Comparison of ENCODE assay signal across 20 cellular contexts in genomic region chr18:79911871-79912270, GRCh38. TPM values are rescaled to one million over a fixed set of nuclear protein-coding genes. Genes with fewer than 3 reads are reported as not detected.
DNase-seq lines count a peak whose midpoint lies in the region; ATAC-seq and TF ChIP-seq lines count a peak whose summit lies in the region.
"Had no signal": no experiment of that assay in that cellular context is flagged by ENCODE, and none has a peak within 500 bp of the region (broad histone marks: within the 10 kb centered on the region; RNA-seq: fewer than 3 reads in every experiment).

No MANE protein-coding gene starts in this region.

- no peak overlapping the region for H3K4me2 ChIP-seq in osteoblast (ENCODE audit: insufficient read depth, low read length)
- H3K4me2 ChIP-seq: KMS-11 had no signal

- ATAC-seq in CD8-positive, alpha-beta T cell: no peak

- H3K9me3 Mint-ChIP-seq in CD8-positive, alpha-beta T cell: no peaks in the 10 kb centered on the region
- H3K9me3 Mint-ChIP-seq: activated naive CD4-positive, alpha-beta T cell treated with anti-CD3 and anti-CD28 coated beads, Interleukin-2, amount 50 U/mL, for 72 hours had no signal

- H3K9ac ChIP-seq in HUES64 (ENCODE audit: low read depth, low read length) (no peak overlapping the region), iPS-15b (ENCODE audit: low read depth, low read length) (no peak overlapping the region)
- H3K9ac ChIP-seq: KMS-11 had no signal

- H2AFZ ChIP-seq in osteoblast (ENCODE audit: low read length): no peak overlapping the region

- POLR2A ChIA-PET in CD8-positive, alpha-beta T cell (lab: Charles Lee): interaction anchor here (0.6 kb wide), 1 partner anchor 107 kb away, joined by 3 read pairs; no protein-coding TSS in a partner anchor

- peaks cover 8% of the 10 kb centered on the region for H3K79me2 ChIP-seq in osteoblast (ENCODE audit: insufficient read depth, low read length)

- no peaks in the 10 kb centered on the region for H3K27me3 ChIP-seq in CD8-positive, alpha-beta T cell (ENCODE audit: insufficient read depth, low read length)
- no peaks in the 10 kb centered on the region for H3K27me3 ChIP-seq in HUES64 (ENCODE audit: insufficient read depth, low read length)
- no peaks in the 10 kb centered on the region for H3K27me3 ChIP-seq in iPS-15b (ENCODE audit: control insufficient read depth, insufficient read depth, low read length)
- no peaks in the 10 kb centered on the region for H3K27me3 ChIP-seq in osteoblast (ENCODE audit: insufficient read depth, low read length)
- H3K27me3 ChIP-seq: esophagus squamous epithelium, neutrophil, uterus had no signal

- TF ChIP-seq CTCF in CD8-positive, alpha-beta T cell (IDR thresholded peaks at IDR 0.05): no peak
- TF ChIP-seq CTCF in osteoblast (IDR thresholded peaks at IDR 0.05; ENCODE audit: extremely low read depth, low read depth, low read length): no peak

- CTCF ChIA-PET in CD8-positive, alpha-beta T cell (lab: Charles Lee): no interaction called here

- H3K4me1 Mint-ChIP-seq in CD8-positive, alpha-beta T cell (ENCODE audit: low read depth): peaks cover 33% of the 10 kb centered on the region

- H3K4me1 ChIP-seq in CD8-positive, alpha-beta T cell (ENCODE audit: insufficient read depth, low read length): peaks cover 43% of the 10 kb centered on the region
- H3K4me1 ChIP-seq in HUES64 (ENCODE audit: insufficient read depth, low read length): no peaks in the 10 kb centered on the region
- no peaks in the 10 kb centered on the region for H3K4me1 ChIP-seq in iPS-15b (ENCODE audit: control insufficient read depth, insufficient read depth, low read length)
- no peaks in the 10 kb centered on the region for H3K4me1 ChIP-seq in osteoblast (ENCODE audit: insufficient read depth, low read length)
- H3K4me1 ChIP-seq: esophagus squamous epithelium, uterus had no signal

- intact Hi-C loops in CD8-positive, alpha-beta T cell (cut with DNase I, micrococcal nuclease): loop anchor here (2.0 to 10.0 kb wide), 5 partner anchors 39 to 235 kb away; partner anchors contain the start of genes CTDP1 (in 1 of the 2), RBFA (in 1 of the 2) and SLC66A2 (in 1 of the 2)

- DNase-seq in CD8-positive, alpha-beta T cell: peak in 2 of 7 experiments; percentile 7 to 38
- DNase-seq in osteoblast (ENCODE audit: insufficient read length, low spot score, missing footprints) (peak; percentile 50), NCI-H446 treated with DMSO at 0.1 percent for 48 hours (lab: John Stamatoyannopoulos, UW) (no peak), NCI-H2171 treated with DMSO at 0.1 percent for 48 hours (lab: John Stamatoyannopoulos, UW) (no peak), amniotic stem cell (lab: John Stamatoyannopoulos, UW) (no peak), NCI-H526 (lab: John Stamatoyannopoulos, UW) (no peak)
- DNase-seq: DND-41, esophagus squamous epithelium, HCEC 1CT, NCI-H2029, NCI-H510A treated with DMSO at 0.1 percent for 48 hours, SHP77 had no signal

- peaks cover 38% of the 10 kb centered on the region for H3K36me3 Mint-ChIP-seq in CD8-positive, alpha-beta T cell

- H3K27me3 Mint-ChIP-seq in CD8-positive, alpha-beta T cell (ENCODE audit: low read depth): no peaks in the 10 kb centered on the region

- H4K20me1 ChIP-seq in osteoblast (ENCODE audit: insufficient read depth, low read length): peaks cover 15% of the 10 kb centered on the region

- H3K27ac ChIP-seq in CD8-positive, alpha-beta T cell (ENCODE audit: low read depth, low read length): no peak overlapping the region
- H3K27ac ChIP-seq in HUES64 (ENCODE audit: low read depth, low read length): no peak overlapping the region
- H3K27ac ChIP-seq in osteoblast (ENCODE audit: low read depth, low read length): no peak overlapping the region
- H3K27ac ChIP-seq: esophagus squamous epithelium, HL-60, KMS-11, neutrophil, uterus had no signal

- H3K27ac Mint-ChIP-seq in CD8-positive, alpha-beta T cell: peak overlapping the region; percentile 96

- 52% methylated on average over 10 of the region's 10 CpGs for WGBS in HUES64

- no peak overlapping the region for H3K4me3 Mint-ChIP-seq in CD8-positive, alpha-beta T cell

- H3K36me3 ChIP-seq in CD8-positive, alpha-beta T cell (ENCODE audit: insufficient read depth, low read length): no peaks in the 10 kb centered on the region
- H3K36me3 ChIP-seq in HUES64 (ENCODE audit: insufficient read depth, low read length) (no peaks in the 10 kb centered on the region), iPS-15b (ENCODE audit: control insufficient read depth, insufficient read depth, low read length) (peaks cover 3% of the 10 kb centered on the region), osteoblast (ENCODE audit: insufficient read depth, low read length) (no peaks in the 10 kb centered on the region)
- H3K36me3 ChIP-seq: uterus had no signal

- no peak overlapping the region for H3K4me3 ChIP-seq in CD8-positive, alpha-beta T cell (ENCODE audit: low read depth, low read length)
- H3K4me3 ChIP-seq in HUES64 (ENCODE audit: low read length): peak overlapping the region; percentile 41
- H3K4me3 ChIP-seq in iPS-15b (ENCODE audit: low read depth, low read length): peak overlapping the region; percentile 26
- no peak overlapping the region for H3K4me3 ChIP-seq in osteoblast (ENCODE audit: insufficient read depth, low read length)
- H3K4me3 ChIP-seq: esophagus squamous epithelium, uterus had no signal

- no peaks in the 10 kb centered on the region for H3K9me3 ChIP-seq in CD8-positive, alpha-beta T cell (ENCODE audit: low read length)
- H3K9me3 ChIP-seq in HUES64 (ENCODE audit: insufficient read depth, low read depth, low read length) (no peaks in the 10 kb centered on the region), iPS-15b (ENCODE audit: control insufficient read depth, insufficient read depth, low read length) (no peaks in the 10 kb centered on the region), osteoblast (ENCODE audit: low read depth, low read length) (no peaks in the 10 kb centered on the region)
- H3K9me3 ChIP-seq: esophagus squamous epithelium, uterus had no signal

RNA-seq across cellular contexts. Expression of gene SLC66A2, which starts 39.6 kb away (rescaled TPM):
- 10 to 100 TPM; 50.0 to 53.4 TPM for total RNA-seq in CD8-positive, alpha-beta T cell
- 9.7 TPM for polyA plus RNA-seq in HUES64 (2013, experiment 1 of 2)
- polyA plus RNA-seq in HUES64 (2013, experiment 2 of 2): 10.4 TPM
- 31.8 and 35.8 TPM in 2 replicates for total RNA-seq in osteoblast

RNA-seq across cellular contexts. Expression of gene HSBP1L1, which starts 52.6 kb away (rescaled TPM):
- total RNA-seq in CD8-positive, alpha-beta T cell: 10 to 100 TPM; 19.0 to 20.4 TPM
- 0.95 TPM for polyA plus RNA-seq in HUES64 (2013, experiment 1 of 2)
- 0.63 TPM for polyA plus RNA-seq in HUES64 (2013, experiment 2 of 2)
- 9.4 and 11.2 TPM in 2 replicates for total RNA-seq in osteoblast
- total RNA-seq: OCI-LY7 had no signal

Comparison
In these comparisons a context has a peak if more than half of its experiments do, and no peak if none do; other contexts are left out.
1. H3K4me3 ChIP-seq: peak in HUES64 (single experiment) and iPS-15b (single experiment); none in CD8-positive, alpha-beta T cell (single experiment) and osteoblast (single experiment).